22 cellular contexts compared by ENCODE assay signal in the genomic region with DNA sequence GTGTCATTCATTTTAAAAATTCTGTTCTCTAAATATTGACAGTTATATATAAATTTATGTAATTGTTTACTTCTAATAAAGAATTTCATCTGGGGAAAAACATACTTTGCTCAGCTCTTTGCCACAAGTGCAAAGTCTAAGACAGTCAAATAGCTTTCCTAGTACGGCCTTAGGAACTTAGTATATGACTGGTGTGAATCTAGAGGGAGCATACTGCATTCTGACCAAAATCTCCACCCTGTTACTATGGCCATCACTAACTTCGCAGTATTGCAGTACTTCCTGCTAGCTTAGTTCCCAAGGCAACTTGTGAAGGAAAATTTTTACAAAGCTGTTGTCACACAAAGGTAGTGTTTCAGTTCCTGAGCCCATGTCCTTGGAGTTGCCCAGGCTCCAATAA.
DNase-seq lines count a peak whose midpoint lies in the region; ATAC-seq and TF ChIP-seq lines count a peak whose summit lies in the region.
"Had no signal": no experiment of that assay in that cellular context is flagged by ENCODE, and none has a peak within 500 bp of the region (broad histone marks: within the 10 kb centered on the region; RNA-seq: fewer than 3 reads in every experiment).

No MANE protein-coding gene starts in this region.

- dilution Hi-C loops in IMR-90 (cut with HindIII; ENCODE audit: low sequenced_read_pairs, unreplicated experiment): no loop called here

- H4K5ac ChIP-seq in IMR-90 (ENCODE audit: low read depth, low read length): peak overlapping the region; percentile 84; the same call in 1 of the 2 replicates

- no peak overlapping the region for H3K23ac ChIP-seq in IMR-90 (ENCODE audit: low read depth, low read length)

- H2BK20ac ChIP-seq in IMR-90 (ENCODE audit: low read depth, low read length): no peak overlapping the region

- BruUV-seq in IMR-90 (replicated peaks; lab: Mats Ljungman, UMichigan): no TSS peak

- H3K4me3 ChIP-seq in IMR-90 (ENCODE audit: insufficient read depth, low read depth, low read length): no peak overlapping the region
- no peak overlapping the region for H3K4me3 ChIP-seq in hepatocyte
- H3K4me3 ChIP-seq in mucosa of descending colon: no peak overlapping the region
- H3K4me3 ChIP-seq in BE2C (ENCODE audit: low read depth, low read length): no peak overlapping the region
- H3K4me3 ChIP-seq: A549, BLaER1 had no signal

- no peak overlapping the region for H4K8ac ChIP-seq in IMR-90 (ENCODE audit: low read depth in 2 of 2, low read length in 2 of 2)

- H2AFZ ChIP-seq in IMR-90 (replicated peaks; ENCODE audit: low read length, poor library complexity) (no peak overlapping the region), hepatocyte (no peak overlapping the region)

- no peaks in the 10 kb centered on the region for H3K79me1 ChIP-seq in IMR-90 (ENCODE audit: low read depth in 1 of 2, low read length in 2 of 2)

- H3K36me3 ChIP-seq in IMR-90 (ENCODE audit: control insufficient read depth, insufficient read depth, low read length) (no peaks in the 10 kb centered on the region), hepatocyte (replicated peaks; ENCODE audit: insufficient read depth, low read depth) (no peaks in the 10 kb centered on the region), mucosa of descending colon (ENCODE audit: low read depth) (no peaks in the 10 kb centered on the region), BE2C (no peaks in the 10 kb centered on the region)
- H3K36me3 ChIP-seq: BLaER1 had no signal

- H3K9me2 ChIP-seq in hepatocyte (replicated peaks; ENCODE audit: insufficient read depth): no peaks in the 10 kb centered on the region

- H2BK15ac ChIP-seq in IMR-90 (ENCODE audit: low read depth, low read length): peak overlapping the region; percentile 10; the same call in 1 of the 3 replicates

- intact Hi-C loops in IMR-90 (cut with micrococcal nuclease) (no loop called here), mucosa of descending colon (cut with DNase I, micrococcal nuclease) (no loop called here)

- no peak for TF ChIP-seq POLR2A in IMR-90 (IDR thresholded peaks at IDR 0.05; ENCODE audit: low read depth, low read length)

- H3K27ac ChIP-seq in IMR-90 (ENCODE audit: insufficient read depth, low read length): no peak overlapping the region
- peak overlapping the region; percentile 11 for H3K27ac ChIP-seq in hepatocyte
- H3K27ac ChIP-seq: 22Rv1, A549, BLaER1, HL-60, KMS-11 had no signal

- H4K20me1 ChIP-seq in IMR-90 (ENCODE audit: insufficient read depth, low read length) (no peaks in the 10 kb centered on the region), hepatocyte (ENCODE audit: insufficient read depth, poor library complexity, severe bottlenecking) (no peaks in the 10 kb centered on the region)
- H4K20me1 ChIP-seq: BLaER1 had no signal

- CTCF ChIA-PET in IMR-90 (lab: Yijun Ruan, JAX): no interaction called here

- H3K4me2 ChIP-seq in IMR-90 (ENCODE audit: low read depth, low read length) (no peak overlapping the region), hepatocyte (no peak overlapping the region)
- H3K4me2 ChIP-seq: A549, BLaER1, KMS-11 had no signal

- ATAC-seq in IMR-90 (ENCODE audit: low read depth) (no peak), mucosa of descending colon (peak; percentile 76)
- ATAC-seq: A549, HCT116, HepG2 had no signal

- in situ Hi-C loops in IMR-90 (cut with MboI; ENCODE audit: low sequenced_read_pairs): no loop called here

- no CpG with 5 or more reads among the region's 2 CpGs for WGBS in IMR-90 (ENCODE audit: extremely low coverage in 2 of 2, insufficient read length in 1 of 2), 2 experiments
- WGBS in hepatocyte (ENCODE audit: low lambda C conversion rate, missing lambda C conversion rate): 84% methylated on average over 2 of the region's 2 CpGs

- no peak overlapping the region for H2BK5ac ChIP-seq in IMR-90 (ENCODE audit: low read depth, low read length, poor library complexity, severe bottlenecking)

- H3K9me3 ChIP-seq in IMR-90 (ENCODE audit: control insufficient read depth, insufficient read depth, low read length) (no peaks in the 10 kb centered on the region), hepatocyte (ENCODE audit: low read depth) (no peaks in the 10 kb centered on the region), mucosa of descending colon (no peaks in the 10 kb centered on the region), BE2C (no peaks in the 10 kb centered on the region)
- H3K9me3 ChIP-seq: A549, BLaER1 had no signal

- no peak overlapping the region for H2AK5ac ChIP-seq in IMR-90 (ENCODE audit: low read depth, low read length)

- no peak overlapping the region for H3K56ac ChIP-seq in IMR-90 (ENCODE audit: extremely low read depth, insufficient read depth, low read length)

- no peaks in the 10 kb centered on the region for H3K79me2 ChIP-seq in hepatocyte

- H3K27me3 ChIP-seq in IMR-90 (ENCODE audit: control insufficient read depth, insufficient read depth, low read length): no peaks in the 10 kb centered on the region
- no peaks in the 10 kb centered on the region for H3K27me3 ChIP-seq in hepatocyte
- H3K27me3 ChIP-seq in BE2C: no peaks in the 10 kb centered on the region
- H3K27me3 ChIP-seq: BLaER1 had no signal

- H3K4ac ChIP-seq in IMR-90 (ENCODE audit: low read depth, low read length): no peak overlapping the region

- H3K9ac ChIP-seq in IMR-90 (ENCODE audit: low read depth, low read length): no peak overlapping the region
- H3K9ac ChIP-seq: BLaER1, KMS-11 had no signal

- peaks cover 11% of the 10 kb centered on the region for H3K4me1 ChIP-seq in IMR-90 (ENCODE audit: control insufficient read depth, insufficient read depth, low read length)
- peaks cover 20% of the 10 kb centered on the region for H3K4me1 ChIP-seq in hepatocyte (ENCODE audit: insufficient read depth)
- H3K4me1 ChIP-seq in mucosa of descending colon (ENCODE audit: low read depth): peaks cover 15% of the 10 kb centered on the region
- H3K4me1 ChIP-seq in BE2C: no peaks in the 10 kb centered on the region

- H2AK9ac ChIP-seq in IMR-90 (replicated peaks; ENCODE audit: low read depth, low read length, poor library complexity): no peak overlapping the region

- TF ChIP-seq CTCF in IMR-90 (conservative IDR thresholded peaks at IDR 0.05; ENCODE audit: low read depth, low read length) (no peak), hepatocyte (IDR thresholded peaks at IDR 0.05; ENCODE audit: poor library complexity) (no peak), mucosa of descending colon (IDR thresholded peaks at IDR 0.05) (no peak), BE2C (IDR thresholded peaks at IDR 0.05; ENCODE audit: low read depth, low read length) (no peak)

- POLR2A ChIA-PET in IMR-90 (lab: Charles Lee; ENCODE audit: unreplicated experiment): no interaction called here

- 0 out of 2 replicates have a peak overlapping the region, but pooled peaks have one; percentile 9 for H2BK120ac ChIP-seq in IMR-90 (ENCODE audit: low read depth, low read length)

- TF ChIP-seq RAD21 in IMR-90 (IDR thresholded peaks at IDR 0.05; ENCODE audit: low read length): no peak

- H3K14ac ChIP-seq in IMR-90 (replicated peaks; ENCODE audit: low read depth, low read length): no peak overlapping the region

- peaks cover 3% of the 10 kb centered on the region for H3K9me1 ChIP-seq in IMR-90 (ENCODE audit: insufficient read depth, low read length)

- peak overlapping the region; percentile 69 for H3K18ac ChIP-seq in IMR-90 (ENCODE audit: low read depth, low read length)

- DNase-seq in DMS53 (lab: John Stamatoyannopoulos, UW): peak; percentile 15
- DNase-seq in DMS53 treated with DMSO at 0.1 percent for 48 hours (lab: John Stamatoyannopoulos, UW; ENCODE audit: unreplicated experiment): no peak
- no peak for DNase-seq in IMR-90
- no peak for DNase-seq in hepatocyte (ENCODE audit: low spot score)
- no peak for DNase-seq in mucosa of descending colon
- DNase-seq in mesenteric fat pad (ENCODE audit: low spot score): no peak
- no peak for DNase-seq in BE2C
- no peak for DNase-seq in HuH-7.5 (ENCODE audit: low spot score)
- DNase-seq: AML-193; CD4-positive, alpha-beta memory T cell; DMS 273 treated with DMSO at 0.1 percent for 48 hours; DMS79; GF-D8; GOT3; H7 had no signal

- 0 out of 2 replicates have a peak overlapping the region, but pooled peaks have one; percentile 1 for H4K91ac ChIP-seq in IMR-90 (ENCODE audit: insufficient read depth, low read depth, low read length)

TF ChIP-seq in IMR-90, 13 proteins besides CTCF, POLR2A, EP300 and RAD21:
- TF ChIP-seq SMC3 (IDR thresholded peaks at IDR 0.05; ENCODE audit: low read depth, low read length) (no peak), MAFK (IDR thresholded peaks at IDR 0.05; ENCODE audit: low read depth, low read length) (no peak)
